ENCODE assay signal across 9 cellular contexts in genomic region chr20:25984933-25985332, GRCh38.
A peak's percentile ranks its signal among the peaks of the same experiment; 100 is the strongest.
DNase-seq lines count a peak whose midpoint lies in the region; FAIRE-seq and TF ChIP-seq lines count a peak whose summit lies in the region.
"Had no signal": no experiment of that assay in that cellular context is flagged by ENCODE, and none has a peak within 500 bp of the region (broad histone marks: within the 10 kb centered on the region; RNA-seq: fewer than 3 reads in every experiment).

No MANE protein-coding gene starts in this region.

- WGBS in neuronal stem cell (ENCODE audit: extremely low coverage in 2 of 2, insufficient read length in 2 of 2, insufficient replicate concordance in 1 of 2), 2 donors = no CpG with 5 or more reads among the region's 27 CpGs
- 85% methylated on average over 21 of the region's 27 CpGs; no CpG with 5 or more reads in 1 of the 2 donors for WGBS in transverse colon (ENCODE audit: low coverage in 1 of 2), 2 donors

- H3K9me3 Mint-ChIP-seq in activated T-helper 1 cell treated with anti-CD3 and anti-CD28 coated beads, Interleukin-12 subunit alpha, Interleukin-12 subunit beta, Interleukin-2, Interleukin-4 antibody, amounts not matched to agents 30 ng/mL and 10 ng/mL and 1 ng/mL, durations not matched to agents 14 hours and 24 hours and 36 hours = peaks cover 6% of the 10 kb centered on the region
- peaks cover 18% of the 10 kb centered on the region for H3K9me3 Mint-ChIP-seq in astrocyte (ENCODE audit: unreplicated experiment)
- peaks cover 0 to 21% (median 5%) of the 10 kb centered on the region in 7 donors for H3K9me3 Mint-ChIP-seq in CD14-positive monocyte

- H3K4ac ChIP-seq in neuronal stem cell (ENCODE audit: low read length) = no peak overlapping the region

- no peak overlapping the region for H3K27ac Mint-ChIP-seq in activated T-helper 1 cell treated with anti-CD3 and anti-CD28 coated beads, Interleukin-12 subunit alpha, Interleukin-12 subunit beta, Interleukin-2, Interleukin-4 antibody, amounts not matched to agents 30 ng/mL and 10 ng/mL and 1 ng/mL, durations not matched to agents 14 hours and 24 hours and 36 hours
- no peak overlapping the region for H3K27ac Mint-ChIP-seq in astrocyte (ENCODE audit: unreplicated experiment)
- H3K27ac Mint-ChIP-seq in CD14-positive monocyte = no peak overlapping the region

- H2AK5ac ChIP-seq in neuronal stem cell (ENCODE audit: low read depth, low read length) = no peak overlapping the region

- no peak overlapping the region for H3K23ac ChIP-seq in neuronal stem cell (ENCODE audit: low read depth, low read length, poor library complexity)

- peaks cover 14% of the 10 kb centered on the region for H3K4me1 Mint-ChIP-seq in activated T-helper 1 cell treated with anti-CD3 and anti-CD28 coated beads, Interleukin-12 subunit alpha, Interleukin-12 subunit beta, Interleukin-2, Interleukin-4 antibody, amounts not matched to agents 30 ng/mL and 10 ng/mL and 1 ng/mL, durations not matched to agents 14 hours and 24 hours and 36 hours (ENCODE audit: low read depth)
- H3K4me1 Mint-ChIP-seq in astrocyte (ENCODE audit: low read depth, unreplicated experiment) (no peaks in the 10 kb centered on the region), CD14-positive monocyte (peaks cover 8% of the 10 kb centered on the region)

- no peaks in the 10 kb centered on the region for H4K20me1 ChIP-seq in astrocyte (ENCODE audit: insufficient read depth, low read length)
- H4K20me1 ChIP-seq: BLaER1 had no signal

- peaks cover 2% of the 10 kb centered on the region for H3K27me3 Mint-ChIP-seq in activated T-helper 1 cell treated with anti-CD3 and anti-CD28 coated beads, Interleukin-12 subunit alpha, Interleukin-12 subunit beta, Interleukin-2, Interleukin-4 antibody, amounts not matched to agents 30 ng/mL and 10 ng/mL and 1 ng/mL, durations not matched to agents 14 hours and 24 hours and 36 hours (ENCODE audit: insufficient read depth)
- H3K27me3 Mint-ChIP-seq in astrocyte (ENCODE audit: low read depth, unreplicated experiment) (peaks cover 14% of the 10 kb centered on the region), CD14-positive monocyte (ENCODE audit: low read depth in 3 of 3) (peaks cover 4 to 5% (median 4%) of the 10 kb centered on the region in 3 donors)

- no peaks in the 10 kb centered on the region for H3K36me3 Mint-ChIP-seq in activated T-helper 1 cell treated with anti-CD3 and anti-CD28 coated beads, Interleukin-12 subunit alpha, Interleukin-12 subunit beta, Interleukin-2, Interleukin-4 antibody, amounts not matched to agents 30 ng/mL and 10 ng/mL and 1 ng/mL, durations not matched to agents 14 hours and 24 hours and 36 hours (ENCODE audit: low read depth)
- H3K36me3 Mint-ChIP-seq in astrocyte (ENCODE audit: low read depth, unreplicated experiment) = peaks cover 2% of the 10 kb centered on the region
- H3K36me3 Mint-ChIP-seq in CD14-positive monocyte = no peaks in the 10 kb centered on the region

- H3K18ac ChIP-seq in neuronal stem cell (ENCODE audit: low read length) = peak overlapping the region; percentile 57

- no peaks in the 10 kb centered on the region for H3K27me3 ChIP-seq in astrocyte (ENCODE audit: insufficient read depth, low read length)
- H3K27me3 ChIP-seq in neuronal stem cell (ENCODE audit: control insufficient read depth in 3 of 3, insufficient read depth in 3 of 3, low read depth in 1 of 3, low read length in 3 of 3) = no peaks in the 10 kb centered on the region
- H3K27me3 ChIP-seq in transverse colon = no peaks in the 10 kb centered on the region
- H3K27me3 ChIP-seq in Peyer's patch = no peaks in the 10 kb centered on the region
- H3K27me3 ChIP-seq: BLaER1 had no signal

- peak overlapping the region; percentile 42 for H3K9ac ChIP-seq in astrocyte (ENCODE audit: low read length)
- no peak overlapping the region for H3K9ac ChIP-seq in neuronal stem cell (ENCODE audit: low read depth, low read length, poor library complexity)
- H3K9ac ChIP-seq: BLaER1 had no signal

- H3K79me2 ChIP-seq in astrocyte (ENCODE audit: insufficient read depth, low read length) = no peaks in the 10 kb centered on the region

- peak overlapping the region; percentile 82 for H3K4me2 ChIP-seq in astrocyte (ENCODE audit: low read length)
- H3K4me2 ChIP-seq in neuronal stem cell (ENCODE audit: insufficient read depth, low read length, poor library complexity, severe bottlenecking) = no peak overlapping the region
- H3K4me2 ChIP-seq: BLaER1 had no signal

- in situ Hi-C loops in transverse colon (cut with MboI; ENCODE audit: low pct_ligation_motif_present in 1 of 4, low pct_unique_long_range_greater_than_20kb in 1 of 4, low sequenced_read_pairs in 3 of 4) = loop anchor here in 1 of 4 donors (25.0 kb wide), 1 partner anchor 123 kb away; no protein-coding TSS in a partner anchor

- no peak overlapping the region for H4K91ac ChIP-seq in neuronal stem cell (ENCODE audit: low read depth, low read length, poor library complexity)

- no peak for FAIRE-seq in astrocyte (lab: Jason Lieb, UNC)

- H3K79me1 ChIP-seq in neuronal stem cell (ENCODE audit: low read depth, low read length) = no peaks in the 10 kb centered on the region

- peak; percentile 12 for DNase-seq in activated T-helper 1 cell treated with Interleukin-2 at 50 U/mL for 16 hours (ENCODE audit: low read depth)
- no peak for DNase-seq in activated T-helper 1 cell treated with anti-CD3 and anti-CD28 coated beads, Interleukin-12 subunit alpha, Interleukin-12 subunit beta, Interleukin-2, Interleukin-4 antibody, amounts not matched to agents 30 ng/mL and 10 ng/mL and 1 ng/mL, durations not matched to agents 14 hours and 24 hours and 36 hours (ENCODE audit: low spot score)
- no peak for DNase-seq in astrocyte (ENCODE audit: low read depth)
- DNase-seq in neuronal stem cell (ENCODE audit: low spot score) = no peak
- peak; percentile 26 for DNase-seq in transverse colon
- no peak for DNase-seq in cerebellum (ENCODE audit: low spot score)
- no peak for DNase-seq in Peyer's patch
- no peak for DNase-seq in CD14-positive monocyte (ENCODE audit: low spot score)

- no peaks in the 10 kb centered on the region for H3K9me3 ChIP-seq in astrocyte (ENCODE audit: insufficient read depth, low read depth, low read length)
- no peaks in the 10 kb centered on the region for H3K9me3 ChIP-seq in neuronal stem cell (replicated peaks in 1 of 2; ENCODE audit: control insufficient read depth in 2 of 2, insufficient read depth in 1 of 2, low read depth in 1 of 2, low read length in 2 of 2)
- H3K9me3 ChIP-seq in transverse colon = no peaks in the 10 kb centered on the region
- H3K9me3 ChIP-seq in Peyer's patch = no peaks in the 10 kb centered on the region
- H3K9me3 ChIP-seq: BLaER1 had no signal

- intact Hi-C loops in activated T-helper 1 cell treated with anti-CD3 and anti-CD28 coated beads, Interleukin-12 subunit alpha, Interleukin-12 subunit beta, Interleukin-2, Interleukin-4 antibody, amounts not matched to agents 30 ng/mL and 10 ng/mL and 1 ng/mL, durations not matched to agents 14 hours and 24 hours and 36 hours (cut with micrococcal nuclease) = no loop called here
- intact Hi-C loops in transverse colon (cut with DNase I; ENCODE audit: low total_unique reads) (no loop called here), CD14-positive monocyte (cut with micrococcal nuclease) (no loop called here)

- TF ChIP-seq EP300 in transverse colon (IDR thresholded peaks at IDR 0.05; ENCODE audit: low read depth) = no peak

- H3K36me3 ChIP-seq in astrocyte (ENCODE audit: insufficient read depth, low read length) = no peaks in the 10 kb centered on the region
- no peaks in the 10 kb centered on the region for H3K36me3 ChIP-seq in neuronal stem cell (replicated peaks in 1 of 2; ENCODE audit: control insufficient read depth in 2 of 2, insufficient read depth in 2 of 2, low read length in 2 of 2)
- no peaks in the 10 kb centered on the region for H3K36me3 ChIP-seq in transverse colon
- no peaks in the 10 kb centered on the region for H3K36me3 ChIP-seq in Peyer's patch
- H3K36me3 ChIP-seq: BLaER1 had no signal

- H4K8ac ChIP-seq in neuronal stem cell (ENCODE audit: low read depth, low read length) = no peak overlapping the region

- no peak overlapping the region for H2BK15ac ChIP-seq in neuronal stem cell (ENCODE audit: low read length)

- no peak overlapping the region for H2BK5ac ChIP-seq in neuronal stem cell (ENCODE audit: low read length)

- no peak overlapping the region for H2BK12ac ChIP-seq in neuronal stem cell (ENCODE audit: low read length)

- no peak overlapping the region for H2BK120ac ChIP-seq in neuronal stem cell (ENCODE audit: low read depth, low read length)

- H3K14ac ChIP-seq in neuronal stem cell (ENCODE audit: low read length) = no peak overlapping the region

- H2AFZ ChIP-seq in astrocyte (ENCODE audit: low read depth, low read length) = peak overlapping the region; percentile 64
- no peak overlapping the region for H2AFZ ChIP-seq in neuronal stem cell (ENCODE audit: low read length)

- no peak overlapping the region for H3K27ac ChIP-seq in astrocyte (ENCODE audit: low read depth, low read length)
- H3K27ac ChIP-seq in neuronal stem cell (replicated peaks; ENCODE audit: low read length) = no peak overlapping the region
- no peak overlapping the region for H3K27ac ChIP-seq in transverse colon
- no peak overlapping the region for H3K27ac ChIP-seq in Peyer's patch
- H3K27ac ChIP-seq: BLaER1 had no signal

- no peak overlapping the region for H3K4me3 Mint-ChIP-seq in activated T-helper 1 cell treated with anti-CD3 and anti-CD28 coated beads, Interleukin-12 subunit alpha, Interleukin-12 subunit beta, Interleukin-2, Interleukin-4 antibody, amounts not matched to agents 30 ng/mL and 10 ng/mL and 1 ng/mL, durations not matched to agents 14 hours and 24 hours and 36 hours
- no peak overlapping the region for H3K4me3 Mint-ChIP-seq in astrocyte (ENCODE audit: unreplicated experiment)
- peak overlapping the region in 1 of 2 donors; percentile 6 for H3K4me3 Mint-ChIP-seq in CD14-positive monocyte

- TF ChIP-seq POLR2A in transverse colon (IDR thresholded peaks at IDR 0.05) (no peak), Peyer's patch (IDR thresholded peaks at IDR 0.05) (no peak)

- H3K4me3 ChIP-seq in astrocyte (ENCODE audit: insufficient read depth, low read depth, low read length) (peak overlapping the region; percentile 50), neuronal stem cell (ENCODE audit: low read length in 2 of 2) (no peak overlapping the region), transverse colon (peak overlapping the region in 1 of 4 donors; percentile 16), Peyer's patch (peak overlapping the region in 1 of 4 donors; percentile 28)
- H3K4me3 ChIP-seq: BLaER1 had no signal

- no peak for TF ChIP-seq CTCF in astrocyte (IDR thresholded peaks at IDR 0.05; ENCODE audit: insufficient read depth, low read depth, low read length)
- no peak for TF ChIP-seq CTCF in transverse colon (IDR thresholded peaks at IDR 0.05)
- no peak for TF ChIP-seq CTCF in Peyer's patch (IDR thresholded peaks at IDR 0.05)
- TF ChIP-seq CTCF in CD14-positive monocyte (IDR thresholded peaks at IDR 0.05) = no peak

- H3K4me1 ChIP-seq in astrocyte (ENCODE audit: insufficient read depth, low read length) (peaks cover 3% of the 10 kb centered on the region), neuronal stem cell (ENCODE audit: control insufficient read depth in 2 of 2, insufficient read depth in 1 of 2, low read depth in 1 of 2, low read length in 2 of 2) (no peaks in the 10 kb centered on the region), transverse colon (no peaks in the 10 kb centered on the region), Peyer's patch (no peaks in the 10 kb centered on the region)
- H3K4me1 ChIP-seq: BLaER1 had no signal

Comparison
In these comparisons a context has a peak if more than half of its experiments do, and no peak if none do; other contexts are left out.
1. DNase-seq: peak in activated T-helper 1 cell treated with Interleukin-2 at 50 U/mL for 16 hours (single experiment) and transverse colon (single experiment); none in activated T-helper 1 cell treated with anti-CD3 and anti-CD28 coated beads, Interleukin-12 subunit alpha, Interleukin-12 subunit beta, Interleukin-2, Interleukin-4 antibody, amounts not matched to agents 30 ng/mL and 10 ng/mL and 1 ng/mL, durations not matched to agents 14 hours and 24 hours and 36 hours (single experiment), astrocyte (single experiment), neuronal stem cell (single experiment), cerebellum (single experiment), Peyer's patch (0 of 3) and CD14-positive monocyte (single experiment).